1 cellular context compared by ENCODE assay signal in the genomic region with DNA sequence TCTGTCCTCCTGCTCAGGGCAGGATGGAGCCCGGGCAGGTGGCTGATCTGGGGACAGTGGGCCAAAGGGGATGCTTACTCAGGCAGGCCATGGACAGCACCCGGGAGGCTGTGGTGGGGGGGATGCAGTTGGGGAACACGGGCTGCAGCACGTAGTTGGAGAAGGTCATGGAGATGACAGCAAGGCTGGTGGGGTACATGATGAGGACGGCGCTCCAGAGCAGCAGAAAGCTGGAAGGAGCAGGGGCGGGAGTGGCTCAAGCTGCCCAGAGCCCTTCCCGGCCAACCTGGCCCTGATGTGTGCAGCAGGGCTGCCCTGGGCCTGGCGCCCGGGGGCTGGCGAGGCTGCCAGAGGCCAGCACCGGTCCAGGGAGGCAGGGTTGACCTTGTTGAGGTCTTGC.
TF ChIP-seq lines count a peak whose summit lies in the region.

No MANE protein-coding gene starts in this region.

TF ChIP-seq in HEK293, 187 proteins besides CTCF, POLR2A, EP300 and RAD21 (continued from another document):
- TF ChIP-seq, protein P1, sequence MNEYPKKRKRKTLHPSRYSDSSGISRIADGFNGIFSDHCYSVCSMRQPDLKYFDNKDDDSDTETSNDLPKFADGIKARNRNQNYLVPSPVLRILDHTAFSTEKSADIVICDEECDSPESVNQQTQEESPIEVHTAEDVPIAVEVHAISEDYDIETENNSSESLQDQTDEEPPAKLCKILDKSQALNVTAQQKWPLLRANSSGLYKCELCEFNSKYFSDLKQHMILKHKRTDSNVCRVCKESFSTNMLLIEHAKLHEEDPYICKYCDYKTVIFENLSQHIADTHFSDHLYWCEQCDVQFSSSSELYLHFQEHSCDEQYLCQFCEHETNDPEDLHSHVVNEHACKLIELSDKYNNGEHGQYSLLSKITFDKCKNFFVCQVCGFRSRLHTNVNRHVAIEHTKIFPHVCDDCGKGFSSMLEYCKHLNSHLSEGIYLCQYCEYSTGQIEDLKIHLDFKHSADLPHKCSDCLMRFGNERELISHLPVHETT (tag by site-specific recombination; IDR thresholded peaks at IDR 0.05): no peak
